ENCODE assay signal across 13 cellular contexts in the genomic region with DNA sequence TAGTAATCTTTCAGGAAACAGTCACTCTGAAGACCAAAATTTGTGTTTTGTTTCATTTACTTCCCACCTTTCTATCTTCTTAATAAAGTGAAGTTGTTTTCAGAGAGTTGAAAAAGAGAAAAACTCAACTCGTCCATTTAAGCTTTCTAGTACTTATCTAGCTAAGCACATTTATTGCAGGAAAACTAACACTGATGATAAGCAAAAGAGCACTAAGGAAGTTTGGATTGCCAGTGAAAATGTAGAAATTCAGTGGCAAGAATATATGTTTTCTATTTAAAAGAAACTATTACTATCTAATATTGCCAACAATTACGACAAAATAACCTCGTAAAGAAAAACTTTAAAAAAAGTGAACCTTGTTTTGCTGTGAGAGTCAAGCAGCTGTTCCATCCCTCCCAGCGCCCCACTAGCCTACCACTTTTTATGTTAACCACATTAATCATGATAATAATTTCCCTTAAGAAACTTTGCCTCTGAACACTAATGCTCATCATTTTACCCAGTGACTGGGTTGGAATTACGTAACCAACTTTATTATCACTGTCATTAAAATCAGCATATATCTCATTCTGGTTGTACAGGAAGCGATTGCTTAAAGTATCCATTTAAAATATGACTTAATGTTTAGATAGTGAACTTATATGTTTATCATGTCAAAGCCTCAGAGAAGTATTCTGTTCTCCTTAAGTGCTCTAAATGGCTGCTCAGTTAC. TPM values are rescaled to one million over a fixed set of nuclear protein-coding genes. Genes with fewer than 3 reads are reported as not detected.
DNase-seq lines count a peak whose midpoint lies in the region; ATAC-seq and TF ChIP-seq lines count a peak whose summit lies in the region.
"Had no signal": no experiment of that assay in that cellular context is flagged by ENCODE, and none has a peak within 500 bp of the region (broad histone marks: within the 10 kb centered on the region; RNA-seq: fewer than 3 reads in every experiment).

No MANE protein-coding gene starts in this region.

- H3K36me3 ChIP-seq in left ventricle myocardium inferior (no peaks in the 10 kb centered on the region), sigmoid colon (no peaks in the 10 kb centered on the region)
- H3K36me3 ChIP-seq: BE2C had no signal

- H3K27me3 ChIP-seq in left ventricle myocardium inferior (ENCODE audit: low read depth), result no peaks in the 10 kb centered on the region
- H3K27me3 ChIP-seq in sigmoid colon, result no peaks in the 10 kb centered on the region

- H3K4me3 ChIP-seq in left ventricle myocardium inferior (peak overlapping the region; percentile 31), fibroblast of villous mesenchyme (ENCODE audit: low read depth, low read length) (no peak overlapping the region), sigmoid colon (no peak overlapping the region)

- TF ChIP-seq CTCF in left ventricle myocardium inferior (IDR thresholded peaks at IDR 0.05; ENCODE audit: borderline replicate concordance), result no peak
- TF ChIP-seq CTCF in fibroblast of villous mesenchyme (IDR thresholded peaks at IDR 0.05; ENCODE audit: insufficient read depth, low read depth, low read length), result no peak
- TF ChIP-seq CTCF in sigmoid colon (IDR thresholded peaks at IDR 0.05), result no peak

- H3K27me3 Mint-ChIP-seq in T-helper 2 cell treated with Interferon-gamma antibody and Interleukin-4, amounts not matched to agents 5 μg/mL and 100 μg/mL, for 36 hours (ENCODE audit: low read depth), result no peaks in the 10 kb centered on the region
- H3K27me3 Mint-ChIP-seq in stimulated activated naive CD8-positive, alpha-beta T cell treated with anti-CD3 and anti-CD28 coated beads, Interleukin-15, amount 100 ng/mL, for 72 hours, result no peaks in the 10 kb centered on the region

- DNase-seq in left ventricle myocardium inferior (no peak), left ventricle myocardium superior (no peak), fibroblast of villous mesenchyme (ENCODE audit: low read depth) (peak; percentile 98), NCI-H1694 (lab: John Stamatoyannopoulos, UW) (no peak), sigmoid colon (no peak), NCI-H526 (lab: John Stamatoyannopoulos, UW) (no peak)
- no peak for DNase-seq in T-helper 2 cell treated with Interferon-gamma antibody and Interleukin-4, amounts not matched to agents 5 μg/mL and 100 μg/mL, for 36 hours (ENCODE audit: low spot score)
- DNase-seq in stimulated activated naive CD8-positive, alpha-beta T cell treated with anti-CD3 and anti-CD28 coated beads, Interleukin-15, amount 100 ng/mL, for 72 hours, result no peak
- DNase-seq: BE2C, NCI-H2081 treated with DMSO at 0.1 percent for 48 hours, posterior cingulate gyrus had no signal

- peak overlapping the region; percentile 96 for H3K27ac Mint-ChIP-seq in T-helper 2 cell treated with Interferon-gamma antibody and Interleukin-4, amounts not matched to agents 5 μg/mL and 100 μg/mL, for 36 hours
- H3K27ac Mint-ChIP-seq in stimulated activated naive CD8-positive, alpha-beta T cell treated with anti-CD3 and anti-CD28 coated beads, Interleukin-15, amount 100 ng/mL, for 72 hours, result peak overlapping the region; percentile 99

- H3K4me1 ChIP-seq in left ventricle myocardium inferior (peaks cover 14% of the 10 kb centered on the region), sigmoid colon (peaks cover 0 to 9% (median 4%) of the 10 kb centered on the region in 4 donors)
- H3K4me1 ChIP-seq: BE2C had no signal

- H3K36me3 Mint-ChIP-seq in T-helper 2 cell treated with Interferon-gamma antibody and Interleukin-4, amounts not matched to agents 5 μg/mL and 100 μg/mL, for 36 hours (ENCODE audit: low read depth), result peaks cover 2% of the 10 kb centered on the region

- H3K9me3 ChIP-seq in left ventricle myocardium inferior (replicated peaks) (no peaks in the 10 kb centered on the region), sigmoid colon (no peaks in the 10 kb centered on the region)
- H3K9me3 ChIP-seq: BE2C had no signal

- intact Hi-C loops in left ventricle myocardium inferior (cut with micrococcal nuclease), result no loop called here
- intact Hi-C loops in left ventricle myocardium superior (cut with micrococcal nuclease), result no loop called here
- intact Hi-C loops in sigmoid colon (cut with DNase I), result no loop called here

- H3K27ac ChIP-seq in left ventricle myocardium inferior (replicated peaks) (peak overlapping the region; percentile 50), sigmoid colon (no peak overlapping the region)
- H3K27ac ChIP-seq: RWPE1 had no signal

- H3K4me1 Mint-ChIP-seq in T-helper 2 cell treated with Interferon-gamma antibody and Interleukin-4, amounts not matched to agents 5 μg/mL and 100 μg/mL, for 36 hours (ENCODE audit: low read depth), result peaks cover 70% of the 10 kb centered on the region
- H3K4me1 Mint-ChIP-seq in stimulated activated naive CD8-positive, alpha-beta T cell treated with anti-CD3 and anti-CD28 coated beads, Interleukin-15, amount 100 ng/mL, for 72 hours, result peaks cover 77% of the 10 kb centered on the region

- no peak for TF ChIP-seq POLR2A in sigmoid colon (IDR thresholded peaks at IDR 0.05)

- H3K9me3 Mint-ChIP-seq in T-helper 2 cell treated with Interferon-gamma antibody and Interleukin-4, amounts not matched to agents 5 μg/mL and 100 μg/mL, for 36 hours, result peaks cover 11% of the 10 kb centered on the region
- no peaks in the 10 kb centered on the region for H3K9me3 Mint-ChIP-seq in stimulated activated naive CD8-positive, alpha-beta T cell treated with anti-CD3 and anti-CD28 coated beads, Interleukin-15, amount 100 ng/mL, for 72 hours

- WGBS in sigmoid colon, 2 donors, result 34 to 50% methylated on average over 6 of the region's 6 CpGs

- H3K4me3 Mint-ChIP-seq in T-helper 2 cell treated with Interferon-gamma antibody and Interleukin-4, amounts not matched to agents 5 μg/mL and 100 μg/mL, for 36 hours, result peak overlapping the region; percentile 80
- peak overlapping the region; percentile 73 to 89 for H3K4me3 Mint-ChIP-seq in stimulated activated naive CD8-positive, alpha-beta T cell treated with anti-CD3 and anti-CD28 coated beads, Interleukin-15, amount 100 ng/mL, for 72 hours

- no peak for TF ChIP-seq EP300 in sigmoid colon (IDR thresholded peaks at IDR 0.05)

- ATAC-seq in left ventricle myocardium superior, result no peak
- peak; percentile 66 for ATAC-seq in stimulated activated naive CD8-positive, alpha-beta T cell treated with anti-CD3 and anti-CD28 coated beads, Interleukin-15, amount 100 ng/mL, for 72 hours
- ATAC-seq: left lobe of liver had no signal

RNA-seq across cellular contexts. Expression of gene SPRY1, which starts 24.8 kb away (rescaled TPM):
- total RNA-seq in left ventricle myocardium inferior, result 39.7 TPM
- 45.8 TPM for total RNA-seq in left ventricle myocardium superior
- 7.3 and 14.8 TPM in 2 replicates for total RNA-seq in fibroblast of villous mesenchyme
- total RNA-seq in sigmoid colon, result 10 to 100 TPM; 37.6 to 84.4 (median 56.7) TPM
- polyA plus RNA-seq in sigmoid colon, result 10 to 100 TPM in 2 of 3 donors, 1 to 10 TPM in 1; 5.5 to 21.0 (median 18.1) TPM
